Comparison of ENCODE assay signal across 1 cellular context in genomic region chr19:18093439-18094161, GRCh38.
TF ChIP-seq lines count a peak whose summit lies in the region.

No MANE protein-coding gene starts in this region.

TF ChIP-seq in H1, 55 proteins besides CTCF, POLR2A, EP300 and RAD21:
- TF ChIP-seq MAX (IDR thresholded peaks at IDR 0.05) (peak; percentile 74), TAF1 (IDR thresholded peaks at IDR 0.05; ENCODE audit: low read depth, low read length) (no peak), E2F6 (IDR thresholded peaks at IDR 0.05) (peak; percentile 77), SIN3A (conservative IDR thresholded peaks at IDR 0.05 in 1 of 2, IDR thresholded peaks at IDR 0.05 in 1 of 2; ENCODE audit: low read depth in 1 of 2, low read length in 2 of 2) (no peak), ATF3 (IDR thresholded peaks at IDR 0.05; ENCODE audit: insufficient read depth, low read depth, low read length) (peak; percentile 62), JUND (IDR thresholded peaks at IDR 0.05; ENCODE audit: low read length) (no peak), USF2 (IDR thresholded peaks at IDR 0.05; ENCODE audit: low read length) (peak; percentile 85), SIX5 (IDR thresholded peaks at IDR 0.05; ENCODE audit: low read depth, low read length) (no peak), NANOG (IDR thresholded peaks at IDR 0.05; ENCODE audit: insufficient read depth, low read depth, low read length, poor library complexity, severe bottlenecking) (no peak), SP1 (IDR thresholded peaks at IDR 0.05; ENCODE audit: low read depth, low read length) (no peak), HDAC2 (IDR thresholded peaks at IDR 0.05; ENCODE audit: borderline replicate concordance in 1 of 2, low read depth in 2 of 2, low read length in 2 of 2) (no peak)
TF ChIP-seq in H1: peak in this region for 4.
